Comparison of ENCODE assay signal across 8 cellular contexts in the genomic region with DNA sequence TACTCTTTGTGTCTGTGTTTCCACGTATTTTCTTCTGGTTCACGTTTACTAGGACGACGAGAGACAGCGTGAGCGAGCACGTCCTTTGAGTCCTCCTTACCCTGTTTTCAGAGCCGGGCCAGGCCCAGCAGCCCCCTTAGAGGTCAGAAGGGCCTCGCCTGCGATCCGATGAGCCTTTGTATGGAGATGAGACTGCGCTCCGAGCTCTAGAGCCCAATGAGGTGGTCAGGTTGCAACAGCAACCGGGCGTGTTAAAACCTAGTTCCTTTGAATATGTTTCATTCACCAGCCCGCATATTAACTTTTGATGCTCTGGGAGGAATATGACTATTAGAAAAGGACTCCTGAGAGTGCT. TPM values are rescaled to one million over a fixed set of nuclear protein-coding genes. Genes with fewer than 3 reads are reported as not detected.
DNase-seq lines count a peak whose midpoint lies in the region; ATAC-seq lines count a peak whose summit lies in the region.

No MANE protein-coding gene starts in this region.

- peaks cover 7% of the 10 kb centered on the region; the same call in 1 of the 2 replicates for H3K36me3 ChIP-seq in HUES48 (ENCODE audit: control insufficient read depth, insufficient read depth, low read length)

- ATAC-seq in HG02642 (IDR thresholded peaks at IDR 0.05; ENCODE audit: poor library complexity, unreplicated experiment), result no peak

- H3K9ac ChIP-seq in HUES48 (ENCODE audit: low read depth, low read length), result peak overlapping the region; percentile 85

- H3K27ac ChIP-seq in HUES48 (ENCODE audit: low read depth, low read length) (peak overlapping the region; percentile 79), temporal lobe (ENCODE audit: low read depth, low read length) (peak overlapping the region; percentile 88)

- H3K4me1 ChIP-seq in HUES48 (ENCODE audit: control insufficient read depth, insufficient read depth, low read length), result peaks cover 27% of the 10 kb centered on the region

- DNase-seq in NCI-H510A treated with DMSO at 0.1 percent for 48 hours (lab: John Stamatoyannopoulos, UW) (peak; percentile 32), NCI-H510A (lab: John Stamatoyannopoulos, UW) (no peak), amniotic epithelial cell (ENCODE audit: low read depth) (peak; percentile 36), kidney tubule cell (ENCODE audit: low spot score) (peak; percentile 48), NCI-H1436 (lab: John Stamatoyannopoulos, UW) (no peak)

- no peaks in the 10 kb centered on the region for H3K9me3 ChIP-seq in HUES48 (ENCODE audit: control insufficient read depth, insufficient read depth, low read length)

- no peaks in the 10 kb centered on the region for H3K27me3 ChIP-seq in HUES48 (ENCODE audit: control insufficient read depth, insufficient read depth, low read length)

- peak overlapping the region; percentile 83 for H3K4me3 ChIP-seq in HUES48 (ENCODE audit: low read depth, low read length)

RNA-seq across cellular contexts. Expression of gene TADA2B, which starts 55.6 kb away (rescaled TPM):
- total RNA-seq in temporal lobe, result 17.0 TPM

Comparison
In these comparisons a context has a peak if more than half of its experiments do, and no peak if none do; other contexts are left out.
1. DNase-seq: peak in NCI-H510A treated with DMSO at 0.1 percent for 48 hours (single experiment), amniotic epithelial cell (single experiment) and kidney tubule cell (single experiment); none in NCI-H510A (single experiment) and NCI-H1436 (single experiment).